15 cellular contexts compared by ENCODE assay signal in the genomic region with DNA sequence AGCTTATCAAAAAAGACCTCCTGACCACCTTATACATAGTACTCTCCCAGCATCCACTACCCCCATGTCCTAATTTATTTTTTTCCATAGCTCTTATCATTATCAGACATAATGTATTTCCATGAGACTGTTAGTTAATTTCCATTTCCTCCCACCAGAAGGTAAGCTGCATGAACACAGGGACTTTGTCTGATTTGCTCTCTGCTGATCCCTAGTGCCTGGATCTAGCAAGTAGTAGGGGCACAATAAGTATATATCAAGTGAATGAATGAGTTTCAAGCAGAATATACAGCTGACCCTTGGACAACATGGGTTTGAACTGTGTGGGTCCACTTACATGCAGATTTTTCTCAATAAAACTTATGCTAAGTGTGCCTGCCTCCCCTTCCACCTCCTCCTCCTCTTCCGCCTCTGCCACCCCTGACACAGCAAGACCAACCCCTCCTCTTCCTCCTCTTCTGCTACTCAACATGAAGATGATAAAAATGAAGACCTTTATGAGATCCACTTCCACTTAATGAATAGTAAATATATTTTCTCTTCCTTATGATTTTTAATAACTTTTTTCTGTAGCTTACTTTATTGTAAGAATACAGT. TPM values are rescaled to one million over a fixed set of nuclear protein-coding genes. Genes with fewer than 3 reads are reported as not detected.
A peak's percentile ranks its signal among the peaks of the same experiment; 100 is the strongest.
DNase-seq lines count a peak whose midpoint lies in the region; ATAC-seq and TF ChIP-seq lines count a peak whose summit lies in the region.
"Had no signal": no experiment of that assay in that cellular context is flagged by ENCODE, and none has a peak within 500 bp of the region (broad histone marks: within the 10 kb centered on the region; RNA-seq: fewer than 3 reads in every experiment).

No MANE protein-coding gene starts in this region.

- H3K36me3 Mint-ChIP-seq in activated CD4-positive, alpha-beta memory T cell treated with anti-CD3 and anti-CD28 coated beads, Interleukin-2, amount 10 ng/mL, durations not matched to agents 7 days and 5 days (ENCODE audit: low read depth), result no peaks in the 10 kb centered on the region
- H3K36me3 Mint-ChIP-seq: activated naive CD8-positive, alpha-beta T cell; immature natural killer cell had no signal

- H3K9me3 Mint-ChIP-seq in activated CD4-positive, alpha-beta memory T cell treated with anti-CD3 and anti-CD28 coated beads, Interleukin-2, amount 10 ng/mL, durations not matched to agents 7 days and 5 days, result no peaks in the 10 kb centered on the region
- H3K9me3 Mint-ChIP-seq: immature natural killer cell had no signal

- no peaks in the 10 kb centered on the region for H3K9me3 ChIP-seq in HEK293 (ENCODE audit: control insufficient read depth, insufficient read depth, low read depth, low read length)
- H3K9me3 ChIP-seq: thyroid gland had no signal

- no peak overlapping the region for H3K4me3 Mint-ChIP-seq in activated CD4-positive, alpha-beta memory T cell treated with anti-CD3 and anti-CD28 coated beads, Interleukin-2, amount 10 ng/mL, durations not matched to agents 7 days and 5 days
- H3K4me3 Mint-ChIP-seq: activated naive CD8-positive, alpha-beta T cell; immature natural killer cell had no signal

- H3K27me3 ChIP-seq in foreskin keratinocyte, result peaks cover 69% of the 10 kb centered on the region
- H3K27me3 ChIP-seq: thyroid gland had no signal

- no peaks in the 10 kb centered on the region for H3K4me1 Mint-ChIP-seq in activated CD4-positive, alpha-beta memory T cell treated with anti-CD3 and anti-CD28 coated beads, Interleukin-2, amount 10 ng/mL, durations not matched to agents 7 days and 5 days
- H3K4me1 Mint-ChIP-seq: immature natural killer cell had no signal

- no peaks in the 10 kb centered on the region for H3K27me3 Mint-ChIP-seq in activated CD4-positive, alpha-beta memory T cell treated with anti-CD3 and anti-CD28 coated beads, Interleukin-2, amount 10 ng/mL, durations not matched to agents 7 days and 5 days
- H3K27me3 Mint-ChIP-seq: activated naive CD8-positive, alpha-beta T cell had no signal

- no peak overlapping the region for H3K4me3 ChIP-seq in HEK293 (ENCODE audit: low read depth, low read length)
- H3K4me3 ChIP-seq: GM12878, thyroid gland had no signal

- POLR2A ChIA-PET in HEK293 (lab: Yijun Ruan, JAX), result interaction anchor here (0.6 kb wide), 1 partner anchor 190 kb away, joined by 3 read pairs; no protein-coding TSS in a partner anchor
- POLR2A ChIA-PET in activated CD4-positive, alpha-beta memory T cell treated with anti-CD3 and anti-CD28 coated beads, Interleukin-2, amount 10 ng/mL, durations not matched to agents 7 days and 5 days (lab: Charles Lee), result no interaction called here

- DNase-seq in foreskin keratinocyte (no peak), renal cortical epithelial cell (ENCODE audit: low read depth) (peak; percentile 42), AG20443 (ENCODE audit: low spot score) (no peak), sciatic nerve (ENCODE audit: low spot score) (no peak), NCI-H2081 treated with DMSO at 0.1 percent for 48 hours (lab: John Stamatoyannopoulos, UW) (no peak)
- DNase-seq in activated CD4-positive, alpha-beta memory T cell treated with anti-CD3 and anti-CD28 coated beads, Interleukin-2, amount 10 ng/mL, durations not matched to agents 7 days and 5 days, result no peak
- DNase-seq: NK-92 treated with Interleukin-12 subunit alpha and Interleukin-12 subunit beta, amount 100 ng/mL, for 24 hours; thyroid gland had no signal

- intact Hi-C loops in sciatic nerve (cut with DNase I), result no loop called here

- H3K4me1 ChIP-seq in HEK293 (ENCODE audit: control insufficient read depth, insufficient read depth, low read length) (no peaks in the 10 kb centered on the region), foreskin keratinocyte (no peaks in the 10 kb centered on the region)
- H3K4me1 ChIP-seq: thyroid gland had no signal

- CTCF ChIA-PET in HEK293 (lab: Yijun Ruan, JAX), result interaction anchor here (0.6 to 1.3 kb wide), 7 partner anchors 13 to 316 kb away, joined by 3 to 6 read pairs (median 3); no protein-coding TSS in a partner anchor
- CTCF ChIA-PET in activated CD4-positive, alpha-beta memory T cell treated with anti-CD3 and anti-CD28 coated beads, Interleukin-2, amount 10 ng/mL, durations not matched to agents 7 days and 5 days (lab: Charles Lee), result no interaction called here

- ATAC-seq in foreskin keratinocyte (no peak), sciatic nerve (no peak)
- ATAC-seq: GM12878 had no signal

- H3K27ac ChIP-seq in HEK293 (ENCODE audit: extremely low read depth, low read depth, low read length) (no peak overlapping the region), VCaP (no peak overlapping the region), foreskin keratinocyte (no peak overlapping the region)
- H3K27ac ChIP-seq: thyroid gland had no signal

- H3K27ac Mint-ChIP-seq in activated CD4-positive, alpha-beta memory T cell treated with anti-CD3 and anti-CD28 coated beads, Interleukin-2, amount 10 ng/mL, durations not matched to agents 7 days and 5 days, result no peak overlapping the region
- H3K27ac Mint-ChIP-seq: activated naive CD8-positive, alpha-beta T cell; immature natural killer cell had no signal

- no peaks in the 10 kb centered on the region for H3K36me3 ChIP-seq in HEK293 (ENCODE audit: control insufficient read depth in 2 of 2, insufficient read depth in 1 of 2, low read length in 2 of 2)
- H3K36me3 ChIP-seq: thyroid gland had no signal

- TF ChIP-seq CTCF in HEK293 (tag by site-specific recombination; IDR thresholded peaks at IDR 0.05) (peak; percentile 55), VCaP (conservative IDR thresholded peaks at IDR 0.05) (peak; percentile 33; the same call in 1 of the 2 replicates), foreskin keratinocyte (conservative IDR thresholded peaks at IDR 0.05) (peak; percentile 38)

TF ChIP-seq in HEK293, 187 proteins besides CTCF, POLR2A, EP300 and RAD21:
- TF ChIP-seq ZFHX2 (tag by site-specific recombination; conservative IDR thresholded peaks at IDR 0.05) (peak; percentile 78), ZNF274 (IDR thresholded peaks at IDR 0.05; ENCODE audit: low read length) (no peak), ZNF274 (tag by site-specific recombination; IDR thresholded peaks at IDR 0.05; ENCODE audit: borderline replicate concordance) (no peak), ZBTB44 (tag by site-specific recombination; IDR thresholded peaks at IDR 0.05) (no peak), EGR2 (tag by site-specific recombination; IDR thresholded peaks at IDR 0.05; ENCODE audit: low read depth) (peak; percentile 82)

RNA-seq across cellular contexts. Expression of gene CTAGE1, which starts 53.8 kb away (rescaled TPM):
- not detected in 2 replicates for total RNA-seq in foreskin keratinocyte
- not detected in 2 replicates for polyA plus RNA-seq in foreskin keratinocyte
- total RNA-seq in renal cortical epithelial cell, result under 0.01 TPM in 1 of 2 replicates, not detected in the other
- not detected for total RNA-seq in activated CD4-positive, alpha-beta memory T cell treated with anti-CD3 and anti-CD28 coated beads, Interleukin-2, amount 10 ng/mL, durations not matched to agents 7 days and 5 days
- total RNA-seq in sciatic nerve, result not detected
- total RNA-seq: GM12878; omental fat pad; T-helper 1 cell treated with Interleukin-12 subunit alpha and Interleukin-12 subunit beta and Interleukin-4 antibody, amounts not matched to agents 30 ng/mL and 1 ng/mL, for 36 hours; thyroid gland had no signal
- polyA plus RNA-seq: immature natural killer cell had no signal
